Comparison of ENCODE assay signal across 9 cellular contexts in the genomic region with DNA sequence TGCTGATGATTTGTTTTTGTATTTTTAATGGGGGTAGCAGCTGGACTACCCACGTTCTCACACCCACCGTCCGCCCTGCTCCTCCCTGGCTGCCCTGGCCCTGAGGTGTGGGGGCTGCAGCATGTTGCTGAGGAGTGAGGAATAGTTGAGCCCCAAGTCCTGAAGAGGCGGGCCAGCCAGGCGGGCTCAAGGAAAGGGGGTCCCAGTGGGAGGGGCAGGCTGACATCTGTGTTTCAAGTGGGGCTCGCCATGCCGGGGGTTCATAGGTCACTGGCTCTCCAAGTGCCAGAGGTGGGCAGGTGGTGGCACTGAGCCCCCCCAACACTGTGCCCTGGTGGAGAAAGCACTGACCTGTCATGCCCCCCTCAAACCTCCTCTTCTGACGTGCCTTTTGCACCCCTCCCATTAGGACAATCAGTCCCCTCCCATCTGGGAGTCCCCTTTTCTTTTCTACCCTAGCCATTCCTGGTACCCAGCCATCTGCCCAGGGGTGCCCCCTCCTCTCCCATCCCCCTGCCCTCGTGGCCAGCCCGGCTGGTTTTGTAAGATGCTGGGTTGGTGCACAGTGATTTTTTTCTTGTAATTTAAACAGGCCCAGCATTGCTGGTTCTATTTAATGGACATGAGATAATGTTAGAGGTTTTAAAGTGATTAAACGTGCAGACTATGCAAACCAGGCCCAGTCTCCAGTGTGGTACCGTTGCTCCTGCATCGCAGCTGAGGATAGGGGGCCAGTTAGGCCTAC. TPM values are rescaled to one million over a fixed set of nuclear protein-coding genes. Genes with fewer than 3 reads are reported as not detected.
DNase-seq lines count a peak whose midpoint lies in the region; ATAC-seq and TF ChIP-seq lines count a peak whose summit lies in the region.
"Had no signal": no experiment of that assay in that cellular context is flagged by ENCODE, and none has a peak within 500 bp of the region (broad histone marks: within the 10 kb centered on the region; RNA-seq: fewer than 3 reads in every experiment).

No MANE protein-coding gene starts in this region.

- peaks cover 53% of the 10 kb centered on the region for H3K36me3 Mint-ChIP-seq in activated T-cell treated with anti-CD3 and anti-CD28 coated beads, Interleukin-2, amount 50 U/mL, for 24 hours (ENCODE audit: low read depth)
- H3K36me3 Mint-ChIP-seq in activated T-cell treated with anti-CD3 and anti-CD28 coated beads, Interleukin-2, amount 50 U/mL, for 4 hours (ENCODE audit: insufficient read depth) = peaks cover 20% of the 10 kb centered on the region

- peaks cover 19% of the 10 kb centered on the region for H3K4me1 Mint-ChIP-seq in activated T-cell treated with anti-CD3 and anti-CD28 coated beads, Interleukin-2, amount 50 U/mL, for 24 hours (ENCODE audit: low read depth)
- peaks cover 10% of the 10 kb centered on the region for H3K4me1 Mint-ChIP-seq in activated T-cell treated with anti-CD3 and anti-CD28 coated beads, Interleukin-2, amount 50 U/mL, for 4 hours (ENCODE audit: low read depth)

- H3K27ac ChIP-seq in cingulate gyrus (ENCODE audit: low read depth, low read length) (peak overlapping the region; percentile 32), muscle layer of colon (ENCODE audit: low read depth, low read length) (peak overlapping the region; percentile 95), thyroid gland (peak overlapping the region; percentile 96 to 98 (median 96))

- peaks cover 2% of the 10 kb centered on the region for H3K27me3 Mint-ChIP-seq in activated T-cell treated with anti-CD3 and anti-CD28 coated beads, Interleukin-2, amount 50 U/mL, for 24 hours
- peaks cover 2% of the 10 kb centered on the region for H3K27me3 Mint-ChIP-seq in activated T-cell treated with anti-CD3 and anti-CD28 coated beads, Interleukin-2, amount 50 U/mL, for 4 hours (ENCODE audit: low read depth)

- H3K4me3 ChIP-seq in muscle layer of colon (ENCODE audit: low read depth in 1 of 2, low read length in 2 of 2) (no peak overlapping the region), thyroid gland (replicated peaks in 1 of 3) (no peak overlapping the region)

- H3K27me3 ChIP-seq in muscle layer of colon (ENCODE audit: control insufficient read depth in 1 of 2, insufficient read depth in 2 of 2, low read length in 2 of 2) = no peaks in the 10 kb centered on the region
- no peaks in the 10 kb centered on the region for H3K27me3 ChIP-seq in thyroid gland

- no peak for DNase-seq in activated T-cell treated with anti-CD3 and anti-CD28 coated beads, Interleukin-2, amount 50 U/mL, for 24 hours
- no peak for DNase-seq in activated T-cell treated with anti-CD3 and anti-CD28 coated beads, Interleukin-2, amount 50 U/mL, for 4 hours
- DNase-seq in thyroid gland (no peak), SKM-1 treated with dmso at 0.1 percent for 144 hours (lab: John Stamatoyannopoulos, UW; ENCODE audit: unreplicated experiment) (no peak), DMS153 treated with DMSO at 0.1 percent for 48 hours (lab: John Stamatoyannopoulos, UW; ENCODE audit: unreplicated experiment) (no peak)
- DNase-seq: occipital lobe had no signal

- TF ChIP-seq POLR2A in thyroid gland (IDR thresholded peaks at IDR 0.05) = no peak

- H3K36me3 ChIP-seq in muscle layer of colon (ENCODE audit: insufficient read depth, low read length) (peaks cover 45% of the 10 kb centered on the region), thyroid gland (peaks cover 41 to 44% of the 10 kb centered on the region in 2 donors)

- H3K9me3 Mint-ChIP-seq in activated T-cell treated with anti-CD3 and anti-CD28 coated beads, Interleukin-2, amount 50 U/mL, for 24 hours = no peaks in the 10 kb centered on the region
- no peaks in the 10 kb centered on the region for H3K9me3 Mint-ChIP-seq in activated T-cell treated with anti-CD3 and anti-CD28 coated beads, Interleukin-2, amount 50 U/mL, for 4 hours

- H3K4me1 ChIP-seq in muscle layer of colon (ENCODE audit: insufficient read depth, low read length) (peaks cover 31% of the 10 kb centered on the region), thyroid gland (peaks cover 25 to 39% of the 10 kb centered on the region in 2 donors)

- peak overlapping the region; percentile 83 for H3K9ac ChIP-seq in muscle layer of colon (ENCODE audit: low read length)

- H3K4me3 Mint-ChIP-seq in activated T-cell treated with anti-CD3 and anti-CD28 coated beads, Interleukin-2, amount 50 U/mL, for 24 hours = no peak overlapping the region
- no peak overlapping the region for H3K4me3 Mint-ChIP-seq in activated T-cell treated with anti-CD3 and anti-CD28 coated beads, Interleukin-2, amount 50 U/mL, for 4 hours

- H3K9me3 ChIP-seq in muscle layer of colon (ENCODE audit: low read length) = no peaks in the 10 kb centered on the region
- no peaks in the 10 kb centered on the region for H3K9me3 ChIP-seq in thyroid gland

- intact Hi-C loops in thyroid gland (cut with DNase I) = loop anchor here (10.0 kb wide), 1 partner anchor 558 kb away; no protein-coding TSS in a partner anchor

- ATAC-seq in activated T-cell treated with anti-CD3 and anti-CD28 coated beads, Interleukin-2, amount 50 U/mL, for 4 hours = no peak
- ATAC-seq in HG02610 (IDR thresholded peaks at IDR 0.05; ENCODE audit: unreplicated experiment) = no peak

- WGBS in thyroid gland, 2 donors = 81 to 82% methylated on average over 10 to 13 of the region's 13 CpGs

- H3K27ac Mint-ChIP-seq in activated T-cell treated with anti-CD3 and anti-CD28 coated beads, Interleukin-2, amount 50 U/mL, for 24 hours = peak overlapping the region; percentile 71

- no peak for TF ChIP-seq CTCF in thyroid gland (IDR thresholded peaks at IDR 0.05)

RNA-seq across cellular contexts. Expression of a gene that starts 1.4 kb away (rescaled TPM):
- total RNA-seq in activated T-cell treated with anti-CD3 and anti-CD28 coated beads, Interleukin-2, amount 50 U/mL, for 4 hours = 1 to 10 TPM; 3.6 to 8.1 (median 5.8) TPM
- total RNA-seq in thyroid gland = 10 to 100 TPM; 34.1 to 44.5 (median 36.0) TPM

RNA-seq across cellular contexts. Expression of a gene that starts 14.6 kb away (rescaled TPM):
- 100 to 1,000 TPM; 162 to 242 (median 189) TPM for total RNA-seq in activated T-cell treated with anti-CD3 and anti-CD28 coated beads, Interleukin-2, amount 50 U/mL, for 4 hours
- total RNA-seq in thyroid gland = 100 to 1,000 TPM in 2 of 4 donors, 10 to 100 TPM in 2; 88.6 to 128 (median 102) TPM

RNA-seq across cellular contexts. Expression of a gene that starts 20.1 kb away (rescaled TPM):
- 100 to 1,000 TPM in 2 of 3 donors, 10 to 100 TPM in 1; 93.2 to 124 (median 122) TPM for total RNA-seq in activated T-cell treated with anti-CD3 and anti-CD28 coated beads, Interleukin-2, amount 50 U/mL, for 4 hours
- total RNA-seq in thyroid gland = 100 to 1,000 TPM in 1 of 4 donors, 10 to 100 TPM in 3; 30.1 to 129 (median 58.9) TPM

RNA-seq across cellular contexts. Expression of a gene that starts 49.4 kb away (rescaled TPM):
- total RNA-seq in activated T-cell treated with anti-CD3 and anti-CD28 coated beads, Interleukin-2, amount 50 U/mL, for 4 hours = 10 to 100 TPM; 39.9 to 43.6 (median 40.0) TPM
- total RNA-seq in thyroid gland = 10 to 100 TPM; 13.3 to 25.7 (median 18.0) TPM

RNA-seq across cellular contexts. Expression of a gene that starts 52.1 kb away (rescaled TPM):
- total RNA-seq in activated T-cell treated with anti-CD3 and anti-CD28 coated beads, Interleukin-2, amount 50 U/mL, for 4 hours = 10 to 100 TPM; 63.4 to 70.5 (median 68.0) TPM
- total RNA-seq in thyroid gland = 10 to 100 TPM; 26.3 to 59.3 (median 43.9) TPM

Comparison
In these comparisons a context has a peak if more than half of its experiments do, and no peak if none do; other contexts are left out.
1. H3K27ac ChIP-seq: peak in every context shown above with its lines; median percentile 96 in thyroid gland; 95 in muscle layer of colon; 32 in cingulate gyrus.